ENCODE assay signal across 27 cellular contexts in genomic region chr22:21710156-21710555, GRCh38. TPM values are rescaled to one million over a fixed set of nuclear protein-coding genes. Genes with fewer than 3 reads are reported as not detected.
DNase-seq lines count a peak whose midpoint lies in the region; ATAC-seq and TF ChIP-seq lines count a peak whose summit lies in the region.
"Had no signal": no experiment of that assay in that cellular context is flagged by ENCODE, and none has a peak within 500 bp of the region (broad histone marks: within the 10 kb centered on the region; RNA-seq: fewer than 3 reads in every experiment).

No MANE protein-coding gene starts in this region.

- H3K27me3 Mint-ChIP-seq in brain: no peaks in the 10 kb centered on the region
- H3K27me3 Mint-ChIP-seq in activated naive CD8-positive, alpha-beta T cell treated with anti-CD3 and anti-CD28 coated beads, Interleukin-2, amount 50 U/mL, for 24 hours: no peaks in the 10 kb centered on the region
- H3K27me3 Mint-ChIP-seq: activated naive CD8-positive, alpha-beta T cell treated with anti-CD3 and anti-CD28 coated beads for 36 hours had no signal

- H3K4me3 Mint-ChIP-seq in brain: no peak overlapping the region
- H3K4me3 Mint-ChIP-seq in activated naive CD8-positive, alpha-beta T cell treated with anti-CD3 and anti-CD28 coated beads, Interleukin-2, amount 50 U/mL, for 24 hours: no peak overlapping the region
- H3K4me3 Mint-ChIP-seq: activated naive CD8-positive, alpha-beta T cell treated with anti-CD3 and anti-CD28 coated beads for 36 hours had no signal

- no peaks in the 10 kb centered on the region for H3K36me3 ChIP-seq in MG63

- ATAC-seq in activated naive CD8-positive, alpha-beta T cell treated with anti-CD3 and anti-CD28 coated beads, Interleukin-2, amount 50 U/mL, for 24 hours: no peak
- no peak for ATAC-seq in HG02588 (IDR thresholded peaks at IDR 0.05; ENCODE audit: unreplicated experiment)
- ATAC-seq: gastroesophageal sphincter, Right ventricle myocardium inferior, sciatic nerve had no signal

- peak; percentile 51 for DNase-seq in ELR (ENCODE audit: low read depth)
- DNase-seq in MG63: peak; percentile 75
- peak; percentile 26 for DNase-seq in glomerular visceral epithelial cell (ENCODE audit: extremely low spot score)
- DNase-seq in activated naive CD8-positive, alpha-beta T cell treated with anti-CD3 and anti-CD28 coated beads, Interleukin-2, amount 50 U/mL, for 24 hours: no peak
- DNase-seq in activated CD8-positive, alpha-beta memory T cell treated with anti-CD3 and anti-CD28 coated beads, Interleukin-2, amount 50 U/mL, for 48 hours: no peak
- DNase-seq in NCI-H1048 (lab: John Stamatoyannopoulos, UW): no peak
- DNase-seq: activated CD4-positive, alpha-beta T cell treated with anti-CD3 and anti-CD28 coated beads, Interleukin-2, amount 50 U/mL, for 48 hours; activated CD4-positive, CD25-positive, alpha-beta regulatory T cell; activated CD8-positive, alpha-beta memory T cell treated with anti-CD3 and anti-CD28 coated beads, Interleukin-2, amount 50 U/mL, for 4 hours; activated naive CD8-positive, alpha-beta T cell treated with anti-CD3 and anti-CD28 coated beads for 36 hours; EL; erythroblast; hypothalamus; Kasumi-1; left ventricle myocardium inferior; NCI-H1092 treated with DMSO at 0.1 percent for 48 hours; NCI-H1930; NCI-H748 treated with DMSO at 0.1 percent for 48 hours; posterior cingulate gyrus; stimulated activated CD8-positive, alpha-beta memory T cell treated with anti-CD3 and anti-CD28 coated beads, Interleukin-4, amount 100 ng/mL, for 48 hours; stomach; tibial artery had no signal

- H3K9me3 ChIP-seq in MG63: no peaks in the 10 kb centered on the region
- H3K9me3 ChIP-seq: gastroesophageal sphincter, left ventricle myocardium inferior, stomach, tibial artery had no signal

- peaks cover 27% of the 10 kb centered on the region for H3K36me3 Mint-ChIP-seq in brain
- H3K36me3 Mint-ChIP-seq in activated naive CD8-positive, alpha-beta T cell treated with anti-CD3 and anti-CD28 coated beads, Interleukin-2, amount 50 U/mL, for 24 hours (ENCODE audit: low read depth): no peaks in the 10 kb centered on the region
- H3K36me3 Mint-ChIP-seq: activated naive CD8-positive, alpha-beta T cell treated with anti-CD3 and anti-CD28 coated beads for 36 hours had no signal

- no peaks in the 10 kb centered on the region for H3K27me3 ChIP-seq in MG63
- H3K27me3 ChIP-seq: gastroesophageal sphincter, stomach, tibial artery had no signal

- H3K9me3 Mint-ChIP-seq in brain: no peaks in the 10 kb centered on the region
- no peaks in the 10 kb centered on the region for H3K9me3 Mint-ChIP-seq in activated naive CD8-positive, alpha-beta T cell treated with anti-CD3 and anti-CD28 coated beads, Interleukin-2, amount 50 U/mL, for 24 hours
- H3K9me3 Mint-ChIP-seq: activated naive CD8-positive, alpha-beta T cell treated with anti-CD3 and anti-CD28 coated beads for 36 hours had no signal

- H3K4me3 ChIP-seq in MG63: no peak overlapping the region
- H3K4me3 ChIP-seq: gastroesophageal sphincter, left ventricle myocardium inferior, stomach, tibial artery had no signal

- H3K27ac Mint-ChIP-seq in brain: peak overlapping the region in 4 of 5 experiments; percentile 4 to 75 (median 36)
- H3K27ac Mint-ChIP-seq in activated naive CD8-positive, alpha-beta T cell treated with anti-CD3 and anti-CD28 coated beads, Interleukin-2, amount 50 U/mL, for 24 hours: no peak overlapping the region
- H3K27ac Mint-ChIP-seq: activated naive CD8-positive, alpha-beta T cell treated with anti-CD3 and anti-CD28 coated beads for 36 hours had no signal

- TF ChIP-seq CTCF in brain (conservative IDR thresholded peaks at IDR 0.05): no peak

- peaks cover 29% of the 10 kb centered on the region for H3K4me1 Mint-ChIP-seq in brain
- peaks cover 9% of the 10 kb centered on the region for H3K4me1 Mint-ChIP-seq in activated naive CD8-positive, alpha-beta T cell treated with anti-CD3 and anti-CD28 coated beads, Interleukin-2, amount 50 U/mL, for 24 hours

RNA-seq across cellular contexts. Expression of gene YPEL1, which starts 25.4 kb away (rescaled TPM):
- total RNA-seq in MG63 (2014; rRNA removed; shearing (Covaris generic); ENCODE audit: low replicate concordance): 0.07 TPM in 1 of 2 replicates, not detected in the other
- 35.1 TPM for polyA plus RNA-seq in brain (ENCODE audit: insufficient read depth, low read depth, low replicate concordance)

RNA-seq across cellular contexts. Expression of gene PPIL2, which starts 44.3 kb away (rescaled TPM):
- total RNA-seq in MG63 (2014; rRNA removed; shearing (Covaris generic); ENCODE audit: low replicate concordance): 11.2 and 17.4 TPM in 2 replicates
- 25.8 TPM for polyA plus RNA-seq in brain (ENCODE audit: insufficient read depth, low read depth, low replicate concordance)

Comparison
In these comparisons a context has a peak if more than half of its experiments do, and no peak if none do; other contexts are left out.
1. DNase-seq: peak in ELR (single experiment), MG63 (single experiment) and glomerular visceral epithelial cell (single experiment); none in activated naive CD8-positive, alpha-beta T cell treated with anti-CD3 and anti-CD28 coated beads, Interleukin-2, amount 50 U/mL, for 24 hours (single experiment), activated CD8-positive, alpha-beta memory T cell treated with anti-CD3 and anti-CD28 coated beads, Interleukin-2, amount 50 U/mL, for 48 hours (single experiment) and NCI-H1048 (single experiment).